Comparison of ENCODE assay signal across 15 cellular contexts in the genomic region with DNA sequence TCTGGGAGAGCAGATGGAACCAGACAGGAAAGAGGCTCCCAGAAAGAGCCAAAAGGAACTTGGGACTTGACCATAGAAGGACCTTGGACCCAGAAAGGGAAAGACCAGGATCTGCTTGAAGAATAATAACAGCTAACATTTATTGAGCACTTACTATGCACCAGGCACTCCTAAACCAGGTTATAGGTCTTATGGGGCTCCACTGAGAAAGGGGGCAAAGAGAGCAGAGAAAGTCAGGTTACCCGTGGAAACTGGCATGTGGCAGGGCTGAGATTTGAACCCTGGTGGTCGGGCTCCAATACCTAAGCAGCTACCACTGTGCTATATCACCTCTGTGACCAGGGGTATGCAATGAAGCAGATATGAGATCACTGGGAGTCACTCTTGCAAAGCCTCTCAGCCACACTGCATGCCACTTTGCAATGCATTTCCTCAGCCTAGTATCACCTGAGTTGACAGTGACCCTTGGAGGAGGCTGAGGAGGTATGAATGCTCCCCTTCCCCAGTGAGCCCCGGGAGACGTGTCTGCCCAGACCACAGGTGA. TPM values are rescaled to one million over a fixed set of nuclear protein-coding genes. Genes with fewer than 3 reads are reported as not detected.
DNase-seq lines count a peak whose midpoint lies in the region; ATAC-seq and TF ChIP-seq lines count a peak whose summit lies in the region.
"Had no signal": no experiment of that assay in that cellular context is flagged by ENCODE, and none has a peak within 500 bp of the region (broad histone marks: within the 10 kb centered on the region; RNA-seq: fewer than 3 reads in every experiment).

No MANE protein-coding gene starts in this region.

- ATAC-seq in CD8-positive, alpha-beta T cell: no peak

- no peak for TF ChIP-seq POLR2A in Peyer's patch (IDR thresholded peaks at IDR 0.05)

- H3K9me3 ChIP-seq in Peyer's patch: no peaks in the 10 kb centered on the region
- H3K9me3 ChIP-seq in esophagus (ENCODE audit: control insufficient read depth in 2 of 2, insufficient read depth in 1 of 2, low read depth in 1 of 2, low read length in 1 of 2): no peaks in the 10 kb centered on the region
- no peaks in the 10 kb centered on the region for H3K9me3 ChIP-seq in osteoblast (ENCODE audit: low read depth, low read length)
- H3K9me3 ChIP-seq in tibial artery: no peaks in the 10 kb centered on the region
- no peaks in the 10 kb centered on the region for H3K9me3 ChIP-seq in CD8-positive, alpha-beta T cell (ENCODE audit: low read length)

- H3K27ac Mint-ChIP-seq in CD8-positive, alpha-beta T cell: no peak overlapping the region
- H3K27ac Mint-ChIP-seq: activated CD4-positive, alpha-beta T cell treated with anti-CD3 and anti-CD28 coated beads, Interleukin-2, amount 10 ng/mL, durations not matched to agents 24 days and 14 days; activated naive CD4-positive, alpha-beta T cell treated with anti-CD3 and anti-CD28 coated beads, Interleukin-2, amount 50 U/mL, for 24 hours had no signal

- TF ChIP-seq CTCF in Peyer's patch (IDR thresholded peaks at IDR 0.05) (no peak), osteoblast (IDR thresholded peaks at IDR 0.05; ENCODE audit: extremely low read depth, low read depth, low read length) (no peak), tibial artery (IDR thresholded peaks at IDR 0.05) (no peak)
- TF ChIP-seq CTCF in CD8-positive, alpha-beta T cell (IDR thresholded peaks at IDR 0.05): no peak

- intact Hi-C loops in tibial artery (cut with DNase I; ENCODE audit: low total_unique reads): loop anchor here (5.0 kb wide), 1 partner anchor 1182 kb away; the partner anchor contains the start of gene KIF17
- intact Hi-C loops in CD8-positive, alpha-beta T cell (cut with DNase I, micrococcal nuclease): no loop called here

- POLR2A ChIA-PET in CD8-positive, alpha-beta T cell (lab: Charles Lee): no interaction called here

- H3K36me3 ChIP-seq in Peyer's patch: peaks cover 0 to 14% (median 0%) of the 10 kb centered on the region in 3 donors
- peaks cover 0 to 10% of the 10 kb centered on the region in 2 donors for H3K36me3 ChIP-seq in esophagus (ENCODE audit: control insufficient read depth in 2 of 2, insufficient read depth in 2 of 2, low read length in 1 of 2)
- H3K36me3 ChIP-seq in osteoblast (ENCODE audit: insufficient read depth, low read length): peaks cover 60% of the 10 kb centered on the region
- H3K36me3 ChIP-seq in tibial artery: peaks cover 19 to 22% (median 19%) of the 10 kb centered on the region in 3 donors
- H3K36me3 ChIP-seq in CD8-positive, alpha-beta T cell (ENCODE audit: insufficient read depth, low read length): no peaks in the 10 kb centered on the region

- H3K4me1 ChIP-seq in Peyer's patch (peaks cover 0 to 82% (median 10%) of the 10 kb centered on the region in 4 donors), esophagus (ENCODE audit: control insufficient read depth in 2 of 2, insufficient read depth in 2 of 2, low read length in 1 of 2) (peaks cover 4 to 25% of the 10 kb centered on the region in 2 donors), osteoblast (ENCODE audit: insufficient read depth, low read length) (peaks cover 66% of the 10 kb centered on the region), tibial artery (peaks cover 21 to 100% (median 99%) of the 10 kb centered on the region in 4 donors)
- peaks cover 10% of the 10 kb centered on the region for H3K4me1 ChIP-seq in CD8-positive, alpha-beta T cell (ENCODE audit: insufficient read depth, low read length)

- no peaks in the 10 kb centered on the region for H3K9me3 Mint-ChIP-seq in CD8-positive, alpha-beta T cell
- H3K9me3 Mint-ChIP-seq: activated CD4-positive, alpha-beta T cell treated with anti-CD3 and anti-CD28 coated beads, Interleukin-2, amount 10 ng/mL, durations not matched to agents 24 days and 14 days; activated naive CD4-positive, alpha-beta T cell treated with anti-CD3 and anti-CD28 coated beads, Interleukin-2, amount 50 U/mL, for 24 hours had no signal

- CTCF ChIA-PET in CD8-positive, alpha-beta T cell (lab: Charles Lee): no interaction called here

- H3K79me2 ChIP-seq in osteoblast (ENCODE audit: insufficient read depth, low read length): peaks cover 98% of the 10 kb centered on the region

- H3K36me3 Mint-ChIP-seq in CD8-positive, alpha-beta T cell: no peaks in the 10 kb centered on the region
- H3K36me3 Mint-ChIP-seq: activated naive CD4-positive, alpha-beta T cell treated with anti-CD3 and anti-CD28 coated beads, Interleukin-2, amount 50 U/mL, for 24 hours had no signal

- H3K27ac ChIP-seq in Peyer's patch (peak overlapping the region in 3 of 4 donors; percentile 48 to 88 (median 49)), esophagus (ENCODE audit: low read depth in 2 of 2, low read length in 1 of 2) (peak overlapping the region; percentile 66 to 70), osteoblast (ENCODE audit: low read depth, low read length) (peak overlapping the region; percentile 89), tibial artery (peak overlapping the region; percentile 96 to 97)
- no peak overlapping the region for H3K27ac ChIP-seq in CD8-positive, alpha-beta T cell (ENCODE audit: low read depth, low read length)

- H3K4me1 Mint-ChIP-seq in CD8-positive, alpha-beta T cell (ENCODE audit: low read depth): no peaks in the 10 kb centered on the region

- no peaks in the 10 kb centered on the region for H3K27me3 ChIP-seq in Peyer's patch
- no peaks in the 10 kb centered on the region for H3K27me3 ChIP-seq in esophagus (ENCODE audit: control insufficient read depth in 1 of 2, insufficient read depth in 2 of 2, low read length in 2 of 2)
- no peaks in the 10 kb centered on the region for H3K27me3 ChIP-seq in osteoblast (ENCODE audit: insufficient read depth, low read length)
- no peaks in the 10 kb centered on the region for H3K27me3 ChIP-seq in tibial artery
- H3K27me3 ChIP-seq in CD8-positive, alpha-beta T cell (ENCODE audit: insufficient read depth, low read length): no peaks in the 10 kb centered on the region

- DNase-seq in Peyer's patch (no peak), osteoblast (ENCODE audit: insufficient read length, low spot score, missing footprints) (peak; percentile 63), tibial artery (no peak), DMS79 treated with DMSO at 0.1 percent for 48 hours (lab: John Stamatoyannopoulos, UW) (no peak)
- no peak for DNase-seq in CD8-positive, alpha-beta T cell
- no peak for DNase-seq in activated naive CD4-positive, alpha-beta T cell treated with Interleukin-2 at 50 U/mL for 16 hours
- DNase-seq: activated CD4-positive, alpha-beta T cell treated with anti-CD3 and anti-CD28 coated beads, Interleukin-2, amount 10 ng/mL, durations not matched to agents 24 days and 14 days; activated T-cell treated with anti-CD3 and anti-CD28 coated beads for 4 hours; C1 segment of cervical spinal cord; mesendoderm; NCI-H1436 treated with DMSO at 0.1 percent for 48 hours; NCI-H345; nucleus accumbens had no signal

- no peak overlapping the region for H3K4me3 ChIP-seq in Peyer's patch
- H3K4me3 ChIP-seq in esophagus (ENCODE audit: low read depth in 1 of 2, low read length in 2 of 2): no peak overlapping the region
- no peak overlapping the region for H3K4me3 ChIP-seq in osteoblast (ENCODE audit: insufficient read depth, low read length)
- H3K4me3 ChIP-seq in tibial artery: no peak overlapping the region
- H3K4me3 ChIP-seq in CD8-positive, alpha-beta T cell (ENCODE audit: low read depth, low read length): no peak overlapping the region

- H3K4me2 ChIP-seq in osteoblast (ENCODE audit: insufficient read depth, low read length): peak overlapping the region; percentile 44

- peaks cover 77% of the 10 kb centered on the region for H4K20me1 ChIP-seq in osteoblast (ENCODE audit: insufficient read depth, low read length)

- H3K27me3 Mint-ChIP-seq in CD8-positive, alpha-beta T cell (ENCODE audit: low read depth): no peaks in the 10 kb centered on the region
- H3K27me3 Mint-ChIP-seq: activated CD4-positive, alpha-beta T cell treated with anti-CD3 and anti-CD28 coated beads, Interleukin-2, amount 10 ng/mL, durations not matched to agents 24 days and 14 days; activated naive CD4-positive, alpha-beta T cell treated with anti-CD3 and anti-CD28 coated beads, Interleukin-2, amount 50 U/mL, for 24 hours had no signal

- H2AFZ ChIP-seq in osteoblast (ENCODE audit: low read length): no peak overlapping the region

- no peak overlapping the region for H3K4me3 Mint-ChIP-seq in CD8-positive, alpha-beta T cell
- H3K4me3 Mint-ChIP-seq: activated CD4-positive, alpha-beta T cell treated with anti-CD3 and anti-CD28 coated beads, Interleukin-2, amount 10 ng/mL, durations not matched to agents 24 days and 14 days; activated naive CD4-positive, alpha-beta T cell treated with anti-CD3 and anti-CD28 coated beads, Interleukin-2, amount 50 U/mL, for 24 hours had no signal

- 70 to 72% methylated on average over 4 of the region's 4 CpGs for WGBS in esophagus, 2 donors

RNA-seq across cellular contexts. Expression of gene HSPG2, which starts 37.8 kb away (rescaled TPM):
- total RNA-seq in Peyer's patch (100 to 1,000 TPM in 3 of 4 donors, 10 to 100 TPM in 1; 68.7 to 199 (median 122) TPM), osteoblast (220 and 265 TPM in 2 replicates)
- 10 to 100 TPM; 37.6 to 55.0 TPM for polyA plus RNA-seq in esophagus
- total RNA-seq in CD8-positive, alpha-beta T cell: 1 to 10 TPM; 3.6 to 5.1 TPM

Comparison
In these comparisons a context has a peak if more than half of its experiments do, and no peak if none do; other contexts are left out.
1. RNA of gene HSPG2, which starts 37.8 kb away (total RNA-seq): 220 to 265 TPM in osteoblast and 68.7 to 199 TPM in Peyer's patch; 3.6 to 5.1 TPM in CD8-positive, alpha-beta T cell; every median in the first group is over 10 times any median in the second.